ENCODE assay signal across 20 cellular contexts in the genomic region with DNA sequence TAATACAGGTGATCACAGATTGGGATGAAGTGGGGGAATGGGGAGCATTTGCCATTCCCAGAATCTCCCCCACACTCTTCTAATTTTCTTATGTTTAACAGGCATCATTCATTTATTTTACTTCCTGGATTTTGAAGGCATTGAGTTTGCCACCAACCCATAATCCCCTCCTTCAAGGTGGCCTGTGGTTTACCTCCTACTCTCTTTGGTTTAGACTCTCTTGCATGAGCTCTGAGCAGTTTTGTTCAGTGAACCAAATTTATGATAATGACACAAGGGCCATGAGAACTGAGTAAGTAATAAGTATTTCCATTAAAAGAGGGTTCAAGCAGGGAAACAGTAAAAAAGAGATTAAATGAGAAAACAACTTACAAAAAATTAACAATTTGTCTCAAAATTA.
"Had no signal": no experiment of that assay in that cellular context is flagged by ENCODE, and none has a peak within 500 bp of the region (broad histone marks: within the 10 kb centered on the region; RNA-seq: fewer than 3 reads in every experiment).

No MANE protein-coding gene starts in this region.

- H3K36me3 Mint-ChIP-seq: natural killer cell treated with Interleukin-12 subunit alpha and Interleukin-12 subunit beta and Interleukin-15 and Interleukin-18, amount 100 ng/mL, for 72 hours had no signal

- H3K27me3 Mint-ChIP-seq: progenitor cell of endocrine pancreas, T-cell had no signal

- H3K27ac Mint-ChIP-seq: natural killer cell treated with Interleukin-12 subunit alpha and Interleukin-12 subunit beta and Interleukin-15 and Interleukin-18, amount 100 ng/mL, for 72 hours; progenitor cell of endocrine pancreas had no signal

- H3K27me3 ChIP-seq: body of pancreas, cardiac muscle cell, heart left ventricle, sigmoid colon, tibial artery had no signal

- H3K4me3 ChIP-seq: body of pancreas, cardiac muscle cell, heart left ventricle, sigmoid colon, tibial artery had no signal

- H3K9me3 Mint-ChIP-seq: natural killer cell treated with Interleukin-12 subunit alpha and Interleukin-12 subunit beta and Interleukin-15 and Interleukin-18, amount 100 ng/mL, for 72 hours; T-cell had no signal

- DNase-seq: activated gamma-delta T cell treated with Interleukin-2 at 50 U/mL for 16 hours; anterior cingulate cortex; body of pancreas; cortex of kidney; heart left ventricle; left ventricle myocardium superior; midbrain; retina; sigmoid colon; stimulated activated CD4-positive, alpha-beta T cell treated with anti-CD3 and anti-CD28 coated beads, Interleukin-2, amount 100 ng/mL, for 48 hours; stimulated activated CD8-positive, alpha-beta memory T cell treated with anti-CD3 and anti-CD28 coated beads, Interleukin-4, amount 100 ng/mL, for 48 hours; stimulated activated naive CD4-positive, alpha-beta T cell treated with Interleukin-2 at 50 U/mL for 16 hours; T-cell; T-helper 9 cell; tibial artery had no signal

- FAIRE-seq: islet of Langerhans had no signal

- ATAC-seq: body of pancreas; heart left ventricle; left ventricle myocardium superior; natural killer cell treated with Interleukin-12 subunit alpha and Interleukin-12 subunit beta and Interleukin-15 and Interleukin-18, amount 100 ng/mL, for 72 hours; T-cell had no signal

- H3K36me3 ChIP-seq: cardiac muscle cell, heart left ventricle, sigmoid colon, tibial artery had no signal

- H3K4me1 ChIP-seq: body of pancreas, heart left ventricle, sigmoid colon, tibial artery had no signal

- H3K4me3 Mint-ChIP-seq: natural killer cell treated with Interleukin-12 subunit alpha and Interleukin-12 subunit beta and Interleukin-15 and Interleukin-18, amount 100 ng/mL, for 72 hours; T-cell had no signal

- H3K27ac ChIP-seq: body of pancreas, cardiac muscle cell, epithelial cell of prostate, heart left ventricle, sigmoid colon, tibial artery had no signal

- H3K9me3 ChIP-seq: body of pancreas, heart left ventricle, sigmoid colon, tibial artery had no signal
